Comparison of ENCODE assay signal across 23 cellular contexts in genomic region chr6:33678246-33678931, GRCh38. TPM values are rescaled to one million over a fixed set of nuclear protein-coding genes. Genes with fewer than 3 reads are reported as not detected.
DNase-seq lines count a peak whose midpoint lies in the region; ATAC-seq and TF ChIP-seq lines count a peak whose summit lies in the region.
"Had no signal": no experiment of that assay in that cellular context is flagged by ENCODE, and none has a peak within 500 bp of the region (broad histone marks: within the 10 kb centered on the region; RNA-seq: fewer than 3 reads in every experiment).

No MANE protein-coding gene starts in this region.

- no peaks in the 10 kb centered on the region for H3K9me3 ChIP-seq in H9 (ENCODE audit: control insufficient read depth, low read depth, low read length)
- H3K9me3 ChIP-seq in osteoblast (ENCODE audit: low read depth, low read length) = no peaks in the 10 kb centered on the region
- no peaks in the 10 kb centered on the region for H3K9me3 ChIP-seq in OCI-LY7 (ENCODE audit: low read length)
- H3K9me3 ChIP-seq: SJSA1 had no signal

- no CpG with 5 or more reads among the region's 24 CpGs for whole genome bisulfite sequencing in H9 (ENCODE audit: extremely low coverage, insufficient read length, low lambda C conversion rate)

- CTCF ChIA-PET in activated CD8-positive, alpha-beta T cell treated with anti-CD3 and anti-CD28 coated beads, Interleukin-2, amount 10 ng/mL, durations not matched to agents 7 days and 5 days (lab: Charles Lee) = no interaction called here
- CTCF ChIA-PET in activated CD8-positive, alpha-beta T cell treated with anti-CD3 and anti-CD28 coated beads for 36 hours (lab: Charles Lee) = no interaction called here
- CTCF ChIA-PET in OCI-LY7 (lab: Charles Lee; ENCODE audit: unreplicated experiment) = no interaction called here

- no peak overlapping the region for H3K9ac ChIP-seq in H9 (ENCODE audit: extremely low read depth, insufficient read length, low read length)

- in situ Hi-C loops in G401 (cut with HindIII; ENCODE audit: low sequenced_read_pairs) = no loop called here

- no peaks in the 10 kb centered on the region for H3K9me2 ChIP-seq in OCI-LY7 (ENCODE audit: insufficient read depth, low read length)

- no peak overlapping the region for H3K4me3 Mint-ChIP-seq in activated CD8-positive, alpha-beta T cell treated with anti-CD3 and anti-CD28 coated beads, Interleukin-2, amount 10 ng/mL, durations not matched to agents 7 days and 5 days
- no peak overlapping the region for H3K4me3 Mint-ChIP-seq in activated CD8-positive, alpha-beta T cell treated with anti-CD3 and anti-CD28 coated beads for 36 hours
- no peak overlapping the region for H3K4me3 Mint-ChIP-seq in H9
- H3K4me3 Mint-ChIP-seq in central memory CD8-positive, alpha-beta T cell = no peak overlapping the region

- POLR2A ChIA-PET in activated CD8-positive, alpha-beta T cell treated with anti-CD3 and anti-CD28 coated beads, Interleukin-2, amount 10 ng/mL, durations not matched to agents 7 days and 5 days (lab: Charles Lee) = interaction anchor here (0.6 kb wide), 1 partner anchor 183 kb away, joined by 3 read pairs; no protein-coding TSS in a partner anchor
- POLR2A ChIA-PET in activated CD8-positive, alpha-beta T cell treated with anti-CD3 and anti-CD28 coated beads for 36 hours (lab: Charles Lee) = no interaction called here
- POLR2A ChIA-PET in OCI-LY7 (lab: Charles Lee) = no interaction called here

- no peak for TF ChIP-seq CTCF in activated CD8-positive, alpha-beta T cell treated with anti-CD3 and anti-CD28 coated beads for 36 hours (IDR thresholded peaks at IDR 0.05)
- TF ChIP-seq CTCF in H9 (conservative IDR thresholded peaks at IDR 0.05) = no peak
- no peak for TF ChIP-seq CTCF in osteoblast (IDR thresholded peaks at IDR 0.05; ENCODE audit: extremely low read depth, low read depth, low read length)
- no peak for TF ChIP-seq CTCF in OCI-LY7 (conservative IDR thresholded peaks at IDR 0.05; ENCODE audit: low read length)

- H3K23me2 ChIP-seq in H9 (ENCODE audit: insufficient read length, low read depth, low read length, poor library complexity, severe bottlenecking) = no peaks in the 10 kb centered on the region

- H3K36me3 Mint-ChIP-seq in activated CD8-positive, alpha-beta T cell treated with anti-CD3 and anti-CD28 coated beads, Interleukin-2, amount 10 ng/mL, durations not matched to agents 7 days and 5 days (ENCODE audit: low read depth) = peaks cover 59% of the 10 kb centered on the region
- H3K36me3 Mint-ChIP-seq in activated CD8-positive, alpha-beta T cell treated with anti-CD3 and anti-CD28 coated beads for 36 hours (ENCODE audit: low read depth) = peaks cover 59% of the 10 kb centered on the region
- peaks cover 34 to 79% (median 71%) of the 10 kb centered on the region in 3 experiments for H3K36me3 Mint-ChIP-seq in H9 (ENCODE audit: insufficient read depth in 1 of 3, low read depth in 3 of 3)
- peaks cover 39% of the 10 kb centered on the region for H3K36me3 Mint-ChIP-seq in central memory CD8-positive, alpha-beta T cell (ENCODE audit: insufficient read depth)

- H3K4me3 ChIP-seq in osteoblast (ENCODE audit: insufficient read depth, low read length) (no peak overlapping the region), OCI-LY7 (ENCODE audit: low read depth, low read length, poor library complexity, severe bottlenecking) (no peak overlapping the region)
- H3K4me3 ChIP-seq: SJSA1 had no signal

- no peak overlapping the region for H2AK5ac ChIP-seq in H9 (ENCODE audit: insufficient read length, low read length)

- H2BK20ac ChIP-seq in H9 (ENCODE audit: low read depth, low read length, poor library complexity, severe bottlenecking) = no peak overlapping the region

- H2BK12ac ChIP-seq in H9 (ENCODE audit: insufficient read length, low read depth, low read length) = no peak overlapping the region

- H3K56ac ChIP-seq in H9 (ENCODE audit: insufficient read length, low read depth, low read length) = no peak overlapping the region

- H3K4ac ChIP-seq in H9 (ENCODE audit: low read depth, low read length) = no peak overlapping the region

- H3T11ph ChIP-seq in H9 (ENCODE audit: low read length) = no peak overlapping the region

- no peaks in the 10 kb centered on the region for H3K79me1 ChIP-seq in H9 (ENCODE audit: insufficient read depth, low read depth, low read length, poor library complexity, severe bottlenecking)

- no TSS peak for BruUV-seq in OCI-LY7 (replicated peaks; lab: Mats Ljungman, UMichigan)

- H4K8ac ChIP-seq in H9 (replicated peaks; ENCODE audit: insufficient read length, low read depth, low read length) = no peak overlapping the region

- H3K79me2 ChIP-seq in H9 (ENCODE audit: insufficient read depth, low read length) (no peaks in the 10 kb centered on the region), osteoblast (ENCODE audit: insufficient read depth, low read length) (no peaks in the 10 kb centered on the region), OCI-LY7 (ENCODE audit: insufficient read depth, low read depth, low read length) (no peaks in the 10 kb centered on the region)

- H2BK5ac ChIP-seq in H9 (ENCODE audit: insufficient read length, low read length) = no peak overlapping the region

- H3K23ac ChIP-seq in H9 (ENCODE audit: insufficient read length, low read depth, low read length) = no peak overlapping the region

- H3K27me3 Mint-ChIP-seq in activated CD8-positive, alpha-beta T cell treated with anti-CD3 and anti-CD28 coated beads, Interleukin-2, amount 10 ng/mL, durations not matched to agents 7 days and 5 days (ENCODE audit: low read depth) = no peaks in the 10 kb centered on the region
- H3K27me3 Mint-ChIP-seq in activated CD8-positive, alpha-beta T cell treated with anti-CD3 and anti-CD28 coated beads for 36 hours = no peaks in the 10 kb centered on the region
- no peaks in the 10 kb centered on the region; the same call in 1 of the 2 replicates for H3K27me3 Mint-ChIP-seq in H9 (ENCODE audit: low read depth)
- H3K27me3 Mint-ChIP-seq in central memory CD8-positive, alpha-beta T cell = no peaks in the 10 kb centered on the region
- H3K27me3 Mint-ChIP-seq: CD4-positive, CD25-positive, alpha-beta regulatory T cell had no signal

- H4K5ac ChIP-seq in H9 (ENCODE audit: insufficient read length, low read depth, low read length) = no peak overlapping the region

- no peak overlapping the region for H3K18ac ChIP-seq in H9 (ENCODE audit: insufficient read length, low read depth, low read length)

- intact Hi-C loops in activated CD8-positive, alpha-beta T cell treated with anti-CD3 and anti-CD28 coated beads for 36 hours (cut with micrococcal nuclease) = no loop called here
- intact Hi-C loops in OCI-LY7 (cut with micrococcal nuclease; ENCODE audit: unreplicated experiment) = no loop called here

- H4K91ac ChIP-seq in H9 (ENCODE audit: insufficient read length, low read depth, low read length) = no peak overlapping the region

- H3K4me2 ChIP-seq in H9 (ENCODE audit: insufficient read depth, insufficient read length, low read length) = no peak overlapping the region
- no peak overlapping the region for H3K4me2 ChIP-seq in osteoblast (ENCODE audit: insufficient read depth, low read length)
- no peak overlapping the region for H3K4me2 ChIP-seq in OCI-LY7 (ENCODE audit: low read length)

- H3K4me1 Mint-ChIP-seq in activated CD8-positive, alpha-beta T cell treated with anti-CD3 and anti-CD28 coated beads, Interleukin-2, amount 10 ng/mL, durations not matched to agents 7 days and 5 days (ENCODE audit: low read depth) = peaks cover 13% of the 10 kb centered on the region
- H3K4me1 Mint-ChIP-seq in activated CD8-positive, alpha-beta T cell treated with anti-CD3 and anti-CD28 coated beads for 36 hours (ENCODE audit: low read depth) = peaks cover 11% of the 10 kb centered on the region
- H3K4me1 Mint-ChIP-seq in H9 = peaks cover 0 to 3% of the 10 kb centered on the region in 2 experiments; a peak in 1 of 4 replicates
- H3K4me1 Mint-ChIP-seq in central memory CD8-positive, alpha-beta T cell = no peaks in the 10 kb centered on the region

- ATAC-seq in activated CD8-positive, alpha-beta T cell treated with anti-CD3 and anti-CD28 coated beads, Interleukin-2, amount 10 ng/mL, durations not matched to agents 7 days and 5 days = no peak
- ATAC-seq in activated CD8-positive, alpha-beta T cell treated with anti-CD3 and anti-CD28 coated beads for 36 hours = no peak
- no peak for ATAC-seq in central memory CD8-positive, alpha-beta T cell (replicated peaks; ENCODE audit: extremely low read depth, poor library complexity, severe bottlenecking)
- ATAC-seq: Right ventricle myocardium inferior had no signal

- no peak overlapping the region for H2BK120ac ChIP-seq in H9 (ENCODE audit: low read depth, low read length, poor library complexity, severe bottlenecking)

- no peak for DNase-seq in activated CD8-positive, alpha-beta T cell treated with anti-CD3 and anti-CD28 coated beads, Interleukin-2, amount 10 ng/mL, durations not matched to agents 7 days and 5 days
- no peak for DNase-seq in activated CD8-positive, alpha-beta T cell treated with anti-CD3 and anti-CD28 coated beads for 36 hours
- DNase-seq in H9 (no peak), osteoblast (ENCODE audit: insufficient read length, low spot score, missing footprints) (peak; percentile 34), OCI-LY7 (ENCODE audit: low spot score) (no peak), G401 (ENCODE audit: low spot score) (no peak)
- no peak for DNase-seq in central memory CD8-positive, alpha-beta T cell (ENCODE audit: low spot score in 2 of 2)
- DNase-seq in stimulated activated naive CD4-positive, alpha-beta T cell treated with Interleukin-2 at 50 U/mL for 16 hours (lab: John Stamatoyannopoulos, UW) = no peak
- DNase-seq: AML-193; CD4-positive, CD25-positive, alpha-beta regulatory T cell; COR-L47; DMS79 treated with DMSO at 0.1 percent for 48 hours; H7; KG1; NCI-H1092 treated with DMSO at 0.1 percent for 48 hours; NCI-H2029 treated with DMSO at 0.1 percent for 48 hours; NCI-H2171; NCI-H345; NCI-H526; OCI-M1 had no signal

- H3K27me3 ChIP-seq in H9 (ENCODE audit: insufficient read depth, low read length) (no peaks in the 10 kb centered on the region), osteoblast (ENCODE audit: insufficient read depth, low read length) (no peaks in the 10 kb centered on the region)
- H3K27me3 ChIP-seq: SJSA1 had no signal

- no peak overlapping the region for H3K27ac ChIP-seq in H9 (ENCODE audit: insufficient read length, low read depth, low read length)
- no peak overlapping the region for H3K27ac ChIP-seq in osteoblast (ENCODE audit: low read depth, low read length)
- H3K27ac ChIP-seq in OCI-LY7 (ENCODE audit: low read depth, low read length, poor library complexity, severe bottlenecking) = no peak overlapping the region
- H3K27ac ChIP-seq: 22Rv1, SJSA1 had no signal

- no peak overlapping the region for H3K14ac ChIP-seq in H9 (ENCODE audit: insufficient read depth, low read length)

- no peak overlapping the region for H2BK15ac ChIP-seq in H9 (ENCODE audit: low read depth, low read length)

- no peaks in the 10 kb centered on the region for H3K9me3 Mint-ChIP-seq in activated CD8-positive, alpha-beta T cell treated with anti-CD3 and anti-CD28 coated beads, Interleukin-2, amount 10 ng/mL, durations not matched to agents 7 days and 5 days (ENCODE audit: insufficient read depth)
- H3K9me3 Mint-ChIP-seq in activated CD8-positive, alpha-beta T cell treated with anti-CD3 and anti-CD28 coated beads for 36 hours = no peaks in the 10 kb centered on the region
- H3K9me3 Mint-ChIP-seq in H9 = no peaks in the 10 kb centered on the region
- H3K9me3 Mint-ChIP-seq in central memory CD8-positive, alpha-beta T cell = no peaks in the 10 kb centered on the region
- H3K9me3 Mint-ChIP-seq: CD4-positive, CD25-positive, alpha-beta regulatory T cell had no signal

- H3K4me1 ChIP-seq in H9 (ENCODE audit: insufficient read depth, low read length) (no peaks in the 10 kb centered on the region), osteoblast (ENCODE audit: insufficient read depth, low read length) (peaks cover 30% of the 10 kb centered on the region), OCI-LY7 (ENCODE audit: insufficient read depth, low read length, poor library complexity, severe bottlenecking) (no peaks in the 10 kb centered on the region)

- H4K20me1 ChIP-seq in H9 (ENCODE audit: control insufficient read depth, insufficient read depth, insufficient read length) (no peaks in the 10 kb centered on the region), osteoblast (ENCODE audit: insufficient read depth, low read length) (no peaks in the 10 kb centered on the region), OCI-LY7 (ENCODE audit: insufficient read depth, low read length) (no peaks in the 10 kb centered on the region)

- peak overlapping the region; percentile 36 for H3K27ac Mint-ChIP-seq in activated CD8-positive, alpha-beta T cell treated with anti-CD3 and anti-CD28 coated beads, Interleukin-2, amount 10 ng/mL, durations not matched to agents 7 days and 5 days
- no peak overlapping the region for H3K27ac Mint-ChIP-seq in activated CD8-positive, alpha-beta T cell treated with anti-CD3 and anti-CD28 coated beads for 36 hours
- peak overlapping the region in 2 of 3 experiments; percentile 14 to 28; a peak in 4 of 7 replicates for H3K27ac Mint-ChIP-seq in H9
- H3K27ac Mint-ChIP-seq in central memory CD8-positive, alpha-beta T cell (ENCODE audit: low read depth) = peak overlapping the region; percentile 4

- no peak overlapping the region for H2AFZ ChIP-seq in H9 (ENCODE audit: low read length)
- no peak overlapping the region for H2AFZ ChIP-seq in osteoblast (ENCODE audit: low read length)
- no peak overlapping the region for H2AFZ ChIP-seq in OCI-LY7 (ENCODE audit: low read length)

- H3K36me3 ChIP-seq in osteoblast (ENCODE audit: insufficient read depth, low read length) (peaks cover 34% of the 10 kb centered on the region), OCI-LY7 (ENCODE audit: insufficient read depth, low read length) (peaks cover 97% of the 10 kb centered on the region)

RNA-seq across cellular contexts. Expression of gene UQCC2, which starts 33.1 kb away (rescaled TPM):
- 10 to 100 TPM; 88.1 to 89.6 TPM for total RNA-seq in activated CD8-positive, alpha-beta T cell treated with anti-CD3 and anti-CD28 coated beads, Interleukin-2, amount 10 ng/mL, durations not matched to agents 7 days and 5 days
- total RNA-seq in activated CD8-positive, alpha-beta T cell treated with anti-CD3 and anti-CD28 coated beads for 36 hours = 100 to 1,000 TPM; 127 to 128 TPM
- total RNA-seq in H9 (2021) (134 and 140 TPM in 2 replicates), osteoblast (15.2 and 20.0 TPM in 2 replicates), OCI-LY7 (2022) (85.3 and 88.2 TPM in 2 replicates)
- 64.9 and 82.1 TPM in 2 replicates for total RNA-seq in OCI-LY7 (2014; rRNA removed; shearing (Covaris generic))
- total RNA-seq in G401 (2014; rRNA removed; shearing (Covaris generic)) = 24.9 and 51.4 TPM in 2 replicates

RNA-seq across cellular contexts. Expression of gene ITPR3, which starts 57.3 kb away (rescaled TPM):
- total RNA-seq in activated CD8-positive, alpha-beta T cell treated with anti-CD3 and anti-CD28 coated beads, Interleukin-2, amount 10 ng/mL, durations not matched to agents 7 days and 5 days = 10 to 100 TPM; 57.8 to 59.3 TPM
- total RNA-seq in activated CD8-positive, alpha-beta T cell treated with anti-CD3 and anti-CD28 coated beads for 36 hours = 10 to 100 TPM; 36.6 to 38.0 TPM
- total RNA-seq in H9 (2021) (39.1 and 40.3 TPM in 2 replicates), osteoblast (46.7 and 52.2 TPM in 2 replicates), OCI-LY7 (2022) (83.5 and 88.6 TPM in 2 replicates)
- 47.8 and 56.6 TPM in 2 replicates for total RNA-seq in OCI-LY7 (2014; rRNA removed; shearing (Covaris generic))
- 66.0 and 67.9 TPM in 2 replicates for total RNA-seq in G401 (2014; rRNA removed; shearing (Covaris generic))
